22 cellular contexts compared by ENCODE assay signal in the genomic region with DNA sequence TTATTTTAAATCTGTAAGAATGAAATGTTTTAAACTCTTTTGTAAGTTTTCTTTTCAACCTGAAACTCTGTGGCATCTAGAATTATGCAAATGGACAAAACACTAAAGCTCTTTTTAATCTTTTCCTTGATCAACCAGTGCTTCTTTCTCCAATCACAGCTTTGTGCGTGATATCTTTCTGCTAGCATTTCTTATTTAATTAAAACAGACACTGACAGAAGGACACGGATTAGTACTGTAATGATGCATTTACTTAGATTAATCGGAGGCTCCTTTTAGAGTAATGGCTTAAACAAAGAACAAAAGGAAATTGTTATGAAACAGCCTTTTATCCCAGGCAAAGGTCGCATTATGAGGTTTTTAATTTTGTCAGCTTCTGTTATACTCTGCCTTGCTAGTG. TPM values are rescaled to one million over a fixed set of nuclear protein-coding genes. Genes with fewer than 3 reads are reported as not detected.
"Had no signal": no experiment of that assay in that cellular context is flagged by ENCODE, and none has a peak within 500 bp of the region (broad histone marks: within the 10 kb centered on the region; RNA-seq: fewer than 3 reads in every experiment).

No MANE protein-coding gene starts in this region.

- H3K4me1 ChIP-seq: breast epithelium, right lobe of liver had no signal

- H3K4me3 ChIP-seq: breast epithelium, heart right ventricle, mucosa of descending colon, right lobe of liver, spleen had no signal

- H3K4me3 Mint-ChIP-seq: activated naive CD4-positive, alpha-beta T cell treated with anti-CD3 and anti-CD28 coated beads for 36 hours; activated naive CD8-positive, alpha-beta T cell treated with anti-CD3 and anti-CD28 coated beads, Interleukin-2, amount 50 U/mL, for 24 hours; memory B cell; naive thymus-derived CD8-positive, alpha-beta T cell; stimulated activated naive CD8-positive, alpha-beta T cell treated with anti-CD3 and anti-CD28 coated beads, Interleukin-15, Interleukin-2, amounts not matched to agents 100 ng/mL and 50 ng/mL, for 24 hours had no signal

- H3K36me3 ChIP-seq: breast epithelium, heart right ventricle, right lobe of liver, spleen had no signal

- H3K4me1 Mint-ChIP-seq: activated naive CD8-positive, alpha-beta T cell treated with anti-CD3 and anti-CD28 coated beads, Interleukin-2, amount 50 U/mL, for 24 hours; memory B cell; naive thymus-derived CD8-positive, alpha-beta T cell had no signal

- ATAC-seq: activated naive CD8-positive, alpha-beta T cell treated with anti-CD3 and anti-CD28 coated beads, Interleukin-2, amount 50 U/mL, for 24 hours; foreskin keratinocyte; heart right ventricle; left ventricle myocardium superior; mucosa of descending colon; naive thymus-derived CD8-positive, alpha-beta T cell; right lobe of liver had no signal

- H3K27ac ChIP-seq: breast epithelium, foreskin keratinocyte, heart right ventricle, right lobe of liver, spleen had no signal

- H3K27ac Mint-ChIP-seq: activated naive CD4-positive, alpha-beta T cell treated with anti-CD3 and anti-CD28 coated beads for 36 hours; activated naive CD8-positive, alpha-beta T cell treated with anti-CD3 and anti-CD28 coated beads, Interleukin-2, amount 50 U/mL, for 24 hours; activated T-helper 2 cell treated with anti-CD3 and anti-CD28 coated beads, Interferon-gamma antibody, Interleukin-2, Interleukin-4, amounts not matched to agents 10 μg/mL and 5 μg/mL and 100 μg/mL, durations not matched to agents 14 hours and 24 hours and 36 hours; memory B cell; naive thymus-derived CD8-positive, alpha-beta T cell; stimulated activated naive CD8-positive, alpha-beta T cell treated with anti-CD3 and anti-CD28 coated beads, Interleukin-15, Interleukin-2, amounts not matched to agents 100 ng/mL and 50 ng/mL, for 24 hours had no signal

- H3K27me3 Mint-ChIP-seq: activated naive CD8-positive, alpha-beta T cell treated with anti-CD3 and anti-CD28 coated beads, Interleukin-2, amount 50 U/mL, for 24 hours; memory B cell; naive thymus-derived CD8-positive, alpha-beta T cell; progenitor cell of endocrine pancreas; stimulated activated naive CD8-positive, alpha-beta T cell treated with anti-CD3 and anti-CD28 coated beads, Interleukin-15, Interleukin-2, amounts not matched to agents 100 ng/mL and 50 ng/mL, for 24 hours had no signal

- H3K9me3 Mint-ChIP-seq: activated naive CD4-positive, alpha-beta T cell treated with anti-CD3 and anti-CD28 coated beads for 36 hours; activated naive CD8-positive, alpha-beta T cell treated with anti-CD3 and anti-CD28 coated beads, Interleukin-2, amount 50 U/mL, for 24 hours; activated T-helper 2 cell treated with anti-CD3 and anti-CD28 coated beads, Interferon-gamma antibody, Interleukin-2, Interleukin-4, amounts not matched to agents 10 μg/mL and 5 μg/mL and 100 μg/mL, durations not matched to agents 14 hours and 24 hours and 36 hours had no signal

- H3K36me3 Mint-ChIP-seq: memory B cell; naive thymus-derived CD8-positive, alpha-beta T cell had no signal

- H3K27me3 ChIP-seq: breast epithelium, foreskin keratinocyte, heart right ventricle, right lobe of liver, spleen had no signal

- H3K9me3 ChIP-seq: breast epithelium, heart right ventricle, mucosa of descending colon, right lobe of liver, spleen had no signal

- DNase-seq: activated CD4-positive, alpha-beta T cell treated with anti-CD3 and anti-CD28 coated beads for 1 hour; activated CD4-positive, alpha-beta T cell treated with anti-CD3 and anti-CD28 coated beads, Interleukin-2, amount 50 U/mL, for 48 hours; activated naive CD4-positive, alpha-beta T cell treated with anti-CD3 and anti-CD28 coated beads for 36 hours; activated naive CD8-positive, alpha-beta T cell treated with anti-CD3 and anti-CD28 coated beads, Interleukin-2, amount 50 U/mL, for 24 hours; aorta; cerebellar nuclear complex; effector memory CD4-positive, alpha-beta T cell; foreskin keratinocyte; heart right ventricle; kidney; left ventricle myocardium superior; mucosa of descending colon; naive thymus-derived CD8-positive, alpha-beta T cell; occipital lobe; right lobe of liver; spleen; T-helper 9 cell had no signal

RNA-seq across cellular contexts. Expression of gene SOX6, which starts 48.4 kb away (rescaled TPM):
- total RNA-seq: activated naive CD4-positive, alpha-beta T cell treated with anti-CD3 and anti-CD28 coated beads for 36 hours; naive thymus-derived CD8-positive, alpha-beta T cell had no signal
